Comparison of ENCODE assay signal across 21 cellular contexts in genomic region chr11:66309475-66309874, GRCh38. TPM values are rescaled to one million over a fixed set of nuclear protein-coding genes. Genes with fewer than 3 reads are reported as not detected.
DNase-seq lines count a peak whose midpoint lies in the region; ATAC-seq, FAIRE-seq and TF ChIP-seq lines count a peak whose summit lies in the region.
"Had no signal": no experiment of that assay in that cellular context is flagged by ENCODE, and none has a peak within 500 bp of the region (broad histone marks: within the 10 kb centered on the region; RNA-seq: fewer than 3 reads in every experiment).

No MANE protein-coding gene starts in this region.

- H4K8ac ChIP-seq in H1 (ENCODE audit: extremely low read depth, insufficient read depth, low read length) (no peak overlapping the region), neuronal stem cell (ENCODE audit: low read depth, low read length) (no peak overlapping the region)

- peaks cover 18% of the 10 kb centered on the region for H3K4me1 Mint-ChIP-seq in activated naive CD4-positive, alpha-beta T cell treated with anti-CD3 and anti-CD28 coated beads, Interleukin-2, amount 50 U/mL, for 24 hours
- H3K4me1 Mint-ChIP-seq in activated naive CD4-positive, alpha-beta T cell treated with anti-CD3 and anti-CD28 coated beads for 36 hours (ENCODE audit: low read depth) = peaks cover 16% of the 10 kb centered on the region

- ATAC-seq in HG02623 (IDR thresholded peaks at IDR 0.05; ENCODE audit: unreplicated experiment) = no peak
- no peak for ATAC-seq in GM18909 (IDR thresholded peaks at IDR 0.05; ENCODE audit: poor library complexity, unreplicated experiment)
- ATAC-seq: CD8-positive, alpha-beta T cell; GM23338; HCT116 had no signal

- H3K56ac ChIP-seq in H1 (replicated peaks; ENCODE audit: insufficient read length, low read depth, low read length) = no peak overlapping the region

- no peaks in the 10 kb centered on the region for H4K20me1 ChIP-seq in H1 (replicated peaks in 1 of 2; ENCODE audit: control insufficient read depth in 1 of 2, insufficient read depth in 2 of 2, low read length in 2 of 2)

- FAIRE-seq in H1 (lab: Jason Lieb, UNC) = no peak
- FAIRE-seq: GM19239 had no signal

- no peak overlapping the region for H2BK20ac ChIP-seq in H1 (ENCODE audit: low read length)

- no peak overlapping the region for H3K14ac ChIP-seq in H1 (ENCODE audit: insufficient read length)
- H3K14ac ChIP-seq in neuronal stem cell (ENCODE audit: low read length) = no peak overlapping the region

- peak overlapping the region; percentile 8 for H3K27ac Mint-ChIP-seq in activated naive CD4-positive, alpha-beta T cell treated with anti-CD3 and anti-CD28 coated beads, Interleukin-2, amount 50 U/mL, for 24 hours
- H3K27ac Mint-ChIP-seq in activated naive CD4-positive, alpha-beta T cell treated with anti-CD3 and anti-CD28 coated beads for 36 hours = no peak overlapping the region
- H3K27ac Mint-ChIP-seq: CD8-positive, alpha-beta T cell; GM23338; HFFc6 had no signal

- H2BK12ac ChIP-seq in H1 (ENCODE audit: low read depth, low read length) (0 out of 2 replicates have a peak overlapping the region, but pooled peaks have one; percentile 23), neuronal stem cell (ENCODE audit: low read length) (no peak overlapping the region)

- H2BK5ac ChIP-seq in H1 (ENCODE audit: low read depth, low read length) = no peak overlapping the region
- H2BK5ac ChIP-seq in neuronal stem cell (ENCODE audit: low read length) = no peak overlapping the region

- H2AK5ac ChIP-seq in H1 (ENCODE audit: low read depth, low read length) = no peak overlapping the region
- no peak overlapping the region for H2AK5ac ChIP-seq in neuronal stem cell (ENCODE audit: low read depth, low read length)

- no peaks in the 10 kb centered on the region for H3K9me3 ChIP-seq in NT2/D1 (ENCODE audit: insufficient read depth, low read length)
- H3K9me3 ChIP-seq in H1 (ENCODE audit: insufficient read depth in 2 of 2, low read depth in 1 of 2, low read length in 1 of 2) = no peaks in the 10 kb centered on the region
- no peaks in the 10 kb centered on the region for H3K9me3 ChIP-seq in neuronal stem cell (replicated peaks in 1 of 2; ENCODE audit: control insufficient read depth in 2 of 2, insufficient read depth in 1 of 2, low read depth in 1 of 2, low read length in 2 of 2)
- H3K9me3 ChIP-seq: BLaER1 treated with 17β-estradiol and CSF1 and Interleukin-3, amounts not matched to agents 10 nM and 100 nM had no signal

- H4K91ac ChIP-seq in H1 (replicated peaks; ENCODE audit: insufficient read length, low read length) = no peak overlapping the region
- no peak overlapping the region for H4K91ac ChIP-seq in neuronal stem cell (ENCODE audit: low read depth, low read length, poor library complexity)

- H3K4ac ChIP-seq in H1 (replicated peaks; ENCODE audit: insufficient read length, low read depth, low read length) = no peak overlapping the region
- no peak overlapping the region for H3K4ac ChIP-seq in neuronal stem cell (ENCODE audit: low read length)

- H3K4me3 ChIP-seq in NT2/D1 (ENCODE audit: insufficient read length, low read depth) (no peak overlapping the region), H1 (ENCODE audit: extremely low read depth in 1 of 4, insufficient read depth in 2 of 4, low read depth in 3 of 4, low read length in 4 of 4) (no peak overlapping the region), neuronal stem cell (ENCODE audit: low read length in 2 of 2) (no peak overlapping the region)
- H3K4me3 ChIP-seq: BLaER1 treated with 17β-estradiol and CSF1 and Interleukin-3, amounts not matched to agents 10 nM and 100 nM; GM23338 had no signal

- H2AFZ ChIP-seq in H1 (ENCODE audit: low read length) (no peak overlapping the region), neuronal stem cell (ENCODE audit: low read length) (no peak overlapping the region)
- H2AFZ ChIP-seq: GM23338 had no signal

- H3K79me1 ChIP-seq in H1 (ENCODE audit: low read depth, low read length) = no peaks in the 10 kb centered on the region
- no peaks in the 10 kb centered on the region for H3K79me1 ChIP-seq in neuronal stem cell (ENCODE audit: low read depth, low read length)

- H3K4me1 ChIP-seq in NT2/D1 (ENCODE audit: insufficient read depth, insufficient read length) = peaks cover 9% of the 10 kb centered on the region
- H3K4me1 ChIP-seq in H1 (replicated peaks in 1 of 4; ENCODE audit: control insufficient read depth in 3 of 4, insufficient read depth in 4 of 4, low read length in 3 of 4) = peaks cover 3 to 13% (median 6%) of the 10 kb centered on the region in 4 experiments; a peak in 6 of 7 replicates
- H3K4me1 ChIP-seq in neuronal stem cell (ENCODE audit: control insufficient read depth in 2 of 2, insufficient read depth in 1 of 2, low read depth in 1 of 2, low read length in 2 of 2) = peaks cover 7 to 8% of the 10 kb centered on the region in 2 donors

- no peak for TF ChIP-seq EP300 in H1 (IDR thresholded peaks at IDR 0.05; ENCODE audit: borderline replicate concordance in 1 of 2, low read depth in 2 of 2, low read length in 2 of 2)

- no peak overlapping the region for H4K5ac ChIP-seq in H1 (ENCODE audit: insufficient read length, low read depth, low read length)

- peaks cover 8% of the 10 kb centered on the region for H3K23me2 ChIP-seq in H1 (ENCODE audit: low read depth, low read length)

- no peaks in the 10 kb centered on the region for H3K36me3 ChIP-seq in NT2/D1 (ENCODE audit: insufficient read depth, insufficient read length, low read length)
- H3K36me3 ChIP-seq in H1 (ENCODE audit: control insufficient read depth in 2 of 4, insufficient read depth in 4 of 4, low read length in 3 of 4) = no peaks in the 10 kb centered on the region
- H3K36me3 ChIP-seq in neuronal stem cell (replicated peaks in 1 of 2; ENCODE audit: control insufficient read depth in 2 of 2, insufficient read depth in 2 of 2, low read length in 2 of 2) = no peaks in the 10 kb centered on the region
- H3K36me3 ChIP-seq: BLaER1 treated with 17β-estradiol and CSF1 and Interleukin-3, amounts not matched to agents 10 nM and 100 nM had no signal

- TF ChIP-seq POLR2A in H1 (IDR thresholded peaks at IDR 0.05; ENCODE audit: control extremely low read depth in 1 of 2, low read depth in 2 of 2, low read length in 2 of 2) = no peak

- H3K18ac ChIP-seq in H1 (ENCODE audit: extremely low read depth, low read length) (no peak overlapping the region), neuronal stem cell (ENCODE audit: low read length) (no peak overlapping the region)

- H3K79me2 ChIP-seq in H1 (ENCODE audit: control insufficient read depth in 1 of 2, insufficient read depth in 2 of 2, low read length in 2 of 2) = no peaks in the 10 kb centered on the region

- no peak for TF ChIP-seq CTCF in H1 (IDR thresholded peaks at IDR 0.05; ENCODE audit: control extremely low read depth in 1 of 3, insufficient read depth in 1 of 3, low read depth in 1 of 3, low read length in 3 of 3)

- H3K27me3 Mint-ChIP-seq in activated naive CD4-positive, alpha-beta T cell treated with anti-CD3 and anti-CD28 coated beads, Interleukin-2, amount 50 U/mL, for 24 hours = no peaks in the 10 kb centered on the region
- H3K27me3 Mint-ChIP-seq in activated naive CD4-positive, alpha-beta T cell treated with anti-CD3 and anti-CD28 coated beads for 36 hours (ENCODE audit: low read depth) = no peaks in the 10 kb centered on the region

- POLR2A ChIA-PET in H1 (lab: Charles Lee; ENCODE audit: partially characterized antibody) = interaction anchor here (1.2 to 4.1 kb wide), 4 partner anchors 14 to 61 kb away, joined by 4 to 16 read pairs (median 5); partner anchors contain the start of gene BRMS1

- CTCF ChIA-PET in activated naive CD4-positive, alpha-beta T cell treated with anti-CD3 and anti-CD28 coated beads for 36 hours (lab: Charles Lee) = interaction anchor here (4.8 kb wide), 1 partner anchor 79 kb away, joined by 85 read pairs; no protein-coding TSS in a partner anchor
- CTCF ChIA-PET in H1 (lab: Charles Lee; ENCODE audit: partially characterized antibody) = interaction anchor here (1.0 to 11.7 kb wide), 7 partner anchors 8 to 35 kb away, joined by 4 to 242 read pairs (median 57); partner anchors contain the start of genes BRMS1, RIN1, TMEM151A and YIF1A

- H3K9ac ChIP-seq in NT2/D1 (ENCODE audit: insufficient read length, low read depth) (peak overlapping the region; percentile 3), H1 (replicated peaks in 1 of 4; ENCODE audit: extremely low read depth in 1 of 4, low read depth in 3 of 4, low read length in 3 of 4) (no peak overlapping the region), neuronal stem cell (ENCODE audit: low read depth, low read length, poor library complexity) (no peak overlapping the region)

- H3K27me3 ChIP-seq in NT2/D1 (ENCODE audit: insufficient read depth, insufficient read length) (no peaks in the 10 kb centered on the region), H1 (replicated peaks in 1 of 4; ENCODE audit: control insufficient read depth in 3 of 4, extremely low read depth in 1 of 4, insufficient read depth in 3 of 4, low read length in 3 of 4) (peaks cover 0 to 3% (median 0%) of the 10 kb centered on the region in 4 experiments; a peak in 2 of 7 replicates), neuronal stem cell (ENCODE audit: control insufficient read depth in 3 of 3, insufficient read depth in 3 of 3, low read depth in 1 of 3, low read length in 3 of 3) (peaks cover 0 to 7% (median 2%) of the 10 kb centered on the region in 3 experiments)
- H3K27me3 ChIP-seq: BLaER1 treated with 17β-estradiol and CSF1 and Interleukin-3, amounts not matched to agents 10 nM and 100 nM had no signal

- WGBS in H1 (ENCODE audit: extremely low coverage in 1 of 2, insufficient coverage in 1 of 2, insufficient read length in 1 of 2, insufficient replicate concordance in 2 of 2, low coverage in 1 of 2, low lambda C conversion rate in 2 of 2, missing lambda C conversion rate in 1 of 2), 2 experiments = 77% methylated on average over 3 of the region's 3 CpGs; no CpG with 5 or more reads in 1 of the 2 experiments
- WGBS in neuronal stem cell (ENCODE audit: extremely low coverage in 2 of 2, insufficient read length in 2 of 2, insufficient replicate concordance in 1 of 2), 2 donors = no CpG with 5 or more reads among the region's 3 CpGs

- no peak overlapping the region for H3K27ac ChIP-seq in H1 (ENCODE audit: low read depth, low read length)
- no peak overlapping the region for H3K27ac ChIP-seq in neuronal stem cell (replicated peaks; ENCODE audit: low read length)
- H3K27ac ChIP-seq: 22Rv1; BLaER1 treated with 17β-estradiol and CSF1 and Interleukin-3, amounts not matched to agents 10 nM and 100 nM had no signal

- H3K4me3 Mint-ChIP-seq in activated naive CD4-positive, alpha-beta T cell treated with anti-CD3 and anti-CD28 coated beads, Interleukin-2, amount 50 U/mL, for 24 hours = no peak overlapping the region
- no peak overlapping the region for H3K4me3 Mint-ChIP-seq in activated naive CD4-positive, alpha-beta T cell treated with anti-CD3 and anti-CD28 coated beads for 36 hours
- H3K4me3 Mint-ChIP-seq: CD8-positive, alpha-beta T cell; GM23338; HFFc6 had no signal

- H2BK15ac ChIP-seq in H1 (ENCODE audit: low read length) = no peak overlapping the region
- H2BK15ac ChIP-seq in neuronal stem cell (ENCODE audit: low read length) = peak overlapping the region; percentile 62

- H3K36me3 Mint-ChIP-seq in activated naive CD4-positive, alpha-beta T cell treated with anti-CD3 and anti-CD28 coated beads, Interleukin-2, amount 50 U/mL, for 24 hours = no peaks in the 10 kb centered on the region
- H3K36me3 Mint-ChIP-seq in activated naive CD4-positive, alpha-beta T cell treated with anti-CD3 and anti-CD28 coated beads for 36 hours (ENCODE audit: low read depth) = no peaks in the 10 kb centered on the region

- no peak overlapping the region for H2BK120ac ChIP-seq in H1 (replicated peaks; ENCODE audit: low read depth, low read length)
- no peak overlapping the region for H2BK120ac ChIP-seq in neuronal stem cell (ENCODE audit: low read depth, low read length)

- no peak for TF ChIP-seq RAD21 in H1 (IDR thresholded peaks at IDR 0.05 in 1 of 2, conservative IDR thresholded peaks at IDR 0.05 in 1 of 2; ENCODE audit: low read depth in 2 of 2, low read length in 2 of 2)

- intact Hi-C loops in activated naive CD4-positive, alpha-beta T cell treated with anti-CD3 and anti-CD28 coated beads for 36 hours (cut with micrococcal nuclease) = no loop called here

- H3K4me2 ChIP-seq in H1 (ENCODE audit: insufficient read depth in 1 of 2, low read depth in 2 of 2, low read length in 2 of 2) (no peak overlapping the region), neuronal stem cell (ENCODE audit: insufficient read depth, low read length, poor library complexity, severe bottlenecking) (no peak overlapping the region)
- H3K4me2 ChIP-seq: GM23338 had no signal

- no peaks in the 10 kb centered on the region for H3K9me3 Mint-ChIP-seq in activated naive CD4-positive, alpha-beta T cell treated with anti-CD3 and anti-CD28 coated beads, Interleukin-2, amount 50 U/mL, for 24 hours
- H3K9me3 Mint-ChIP-seq in activated naive CD4-positive, alpha-beta T cell treated with anti-CD3 and anti-CD28 coated beads for 36 hours = no peaks in the 10 kb centered on the region
- H3K9me3 Mint-ChIP-seq: CD8-positive, alpha-beta T cell; GM23338; HFFc6 had no signal

- DNase-seq in activated naive CD4-positive, alpha-beta T cell treated with anti-CD3 and anti-CD28 coated beads for 36 hours = no peak
- DNase-seq in NT2/D1 (ENCODE audit: low read depth, low spot score) = no peak
- DNase-seq in H1 (ENCODE audit: low read depth in 1 of 2, low spot score in 2 of 2) = no peak
- no peak for DNase-seq in neuronal stem cell (ENCODE audit: low spot score)
- DNase-seq in NCI-H2171 treated with DMSO at 0.1 percent for 48 hours (lab: John Stamatoyannopoulos, UW) = no peak
- DNase-seq: Calu3; CD8-positive, alpha-beta T cell; DMS79 treated with DMSO at 0.1 percent for 48 hours; GF-D8; H7; HFFc6; KBM-7 had no signal

- no peak overlapping the region for H3K23ac ChIP-seq in H1 (ENCODE audit: insufficient read length)
- H3K23ac ChIP-seq in neuronal stem cell (ENCODE audit: low read depth, low read length, poor library complexity) = no peak overlapping the region

RNA-seq across cellular contexts. Expression of gene CD248, which starts 7.4 kb away (rescaled TPM):
- total RNA-seq in activated naive CD4-positive, alpha-beta T cell treated with anti-CD3 and anti-CD28 coated beads for 36 hours = under 1 TPM; 0.15 to 0.26 TPM
- total RNA-seq in H1 (2021; fragmentation: NEBNext Ultra II Directional; extraction: Animal tissue kit (Norgen Biotek cat#: 25700)) = 3.7 and 3.9 TPM in 2 replicates
- polyA plus RNA-seq in H1 (2011; rRNA removed) = 2.7 and 4.6 TPM in 2 replicates
- 0.84 TPM for polyA plus RNA-seq in H1 (2011; cell fraction: cytosol; rRNA removed)
- polyA plus RNA-seq in H1 (2011; cell fraction: nucleus; rRNA removed) = 3.0 TPM
- 1.9 to 3.4 TPM (median 2.7 TPM) in 4 replicates for polyA plus RNA-seq in H1 (2012, experiment 1 of 2)
- 2.8 TPM for polyA plus RNA-seq in H1 (2012, experiment 2 of 2)
- 11.9 TPM for polyA plus RNA-seq in H1 (2013, experiment 1 of 2)
- polyA plus RNA-seq in H1 (2013, experiment 2 of 2) = 11.8 TPM
- 0.61 and 0.95 TPM in 2 replicates for polyA minus RNA-seq in H1 (2011; rRNA and poly(A)+ RNA removed)
- polyA minus RNA-seq in H1 (2011; cell fraction: cytosol; rRNA and poly(A)+ RNA removed) = 1.5 TPM
- 1.5 TPM for polyA minus RNA-seq in H1 (2011; cell fraction: nucleus; rRNA and poly(A)+ RNA removed)
- polyA plus RNA-seq in neuronal stem cell (2013, experiment 1 of 2) = 3.3 TPM
- polyA plus RNA-seq in neuronal stem cell (2013, experiment 2 of 2) = 3.2 TPM
- total RNA-seq: Calu3 had no signal

RNA-seq across cellular contexts. Expression of gene TMEM151A, which starts 17.8 kb away (rescaled TPM):
- total RNA-seq in activated naive CD4-positive, alpha-beta T cell treated with anti-CD3 and anti-CD28 coated beads for 36 hours = not detected
- total RNA-seq in H1 (2021; fragmentation: NEBNext Ultra II Directional; extraction: Animal tissue kit (Norgen Biotek cat#: 25700)) = 2.4 and 3.2 TPM in 2 replicates
- 3.2 and 4.5 TPM in 2 replicates for polyA plus RNA-seq in H1 (2011; rRNA removed)
- polyA plus RNA-seq in H1 (2011; cell fraction: cytosol; rRNA removed) = 2.2 TPM
- 2.4 TPM for polyA plus RNA-seq in H1 (2011; cell fraction: nucleus; rRNA removed)
- polyA plus RNA-seq in H1 (2012, experiment 1 of 2) = 0.87 to 2.5 TPM (median 2.1 TPM) in 4 replicates
- 2.3 TPM for polyA plus RNA-seq in H1 (2012, experiment 2 of 2)
- 3.7 TPM for polyA plus RNA-seq in H1 (2013, experiment 1 of 2)
- polyA plus RNA-seq in H1 (2013, experiment 2 of 2) = 4.0 TPM
- 0.56 and 1.3 TPM in 2 replicates for polyA minus RNA-seq in H1 (2011; rRNA and poly(A)+ RNA removed)
- polyA minus RNA-seq in H1 (2011; cell fraction: cytosol; rRNA and poly(A)+ RNA removed) = 1.8 TPM
- 2.8 TPM for polyA minus RNA-seq in H1 (2011; cell fraction: nucleus; rRNA and poly(A)+ RNA removed)
- 0.15 TPM for polyA plus RNA-seq in neuronal stem cell (2013, experiment 1 of 2)
- 0.17 TPM for polyA plus RNA-seq in neuronal stem cell (2013, experiment 2 of 2)
- polyA plus RNA-seq: AG04450 had no signal

RNA-seq across cellular contexts. Expression of gene YIF1A, which starts 20.5 kb away (rescaled TPM):
- 10 to 100 TPM; 45.9 to 49.7 TPM for total RNA-seq in activated naive CD4-positive, alpha-beta T cell treated with anti-CD3 and anti-CD28 coated beads for 36 hours
- 70.1 and 75.9 TPM in 2 replicates for total RNA-seq in H1 (2021; fragmentation: NEBNext Ultra II Directional; extraction: Animal tissue kit (Norgen Biotek cat#: 25700))
- polyA plus RNA-seq in H1 (2011; rRNA removed) = 178 and 248 TPM in 2 replicates
- polyA plus RNA-seq in H1 (2011; cell fraction: cytosol; rRNA removed) = 106 TPM
- polyA plus RNA-seq in H1 (2011; cell fraction: nucleus; rRNA removed) = 184 TPM
- polyA plus RNA-seq in H1 (2012, experiment 1 of 2) = 50.7 to 118 TPM (median 101 TPM) in 4 replicates
- 274 TPM for polyA plus RNA-seq in H1 (2012, experiment 2 of 2)
- polyA plus RNA-seq in H1 (2013, experiment 1 of 2) = 179 TPM
- polyA plus RNA-seq in H1 (2013, experiment 2 of 2) = 193 TPM
- polyA minus RNA-seq in H1 (2011; rRNA and poly(A)+ RNA removed) = 96.9 and 101 TPM in 2 replicates
- polyA minus RNA-seq in H1 (2011; cell fraction: cytosol; rRNA and poly(A)+ RNA removed) = 80.4 TPM
- polyA minus RNA-seq in H1 (2011; cell fraction: nucleus; rRNA and poly(A)+ RNA removed) = 42.2 TPM
- 75.4 TPM for polyA plus RNA-seq in neuronal stem cell (2013, experiment 1 of 2)
- polyA plus RNA-seq in neuronal stem cell (2013, experiment 2 of 2) = 75.5 TPM

RNA-seq across cellular contexts. Expression of gene RIN1, which starts 26.8 kb away (rescaled TPM):
- total RNA-seq in activated naive CD4-positive, alpha-beta T cell treated with anti-CD3 and anti-CD28 coated beads for 36 hours = 1 to 10 TPM; 2.0 to 2.6 TPM
- 5.4 and 6.6 TPM in 2 replicates for total RNA-seq in H1 (2021; fragmentation: NEBNext Ultra II Directional; extraction: Animal tissue kit (Norgen Biotek cat#: 25700))
- polyA plus RNA-seq in H1 (2011; rRNA removed) = 2.5 and 3.8 TPM in 2 replicates
- 2.3 TPM for polyA plus RNA-seq in H1 (2011; cell fraction: cytosol; rRNA removed)
- polyA plus RNA-seq in H1 (2011; cell fraction: nucleus; rRNA removed) = 10.6 TPM
- polyA plus RNA-seq in H1 (2012, experiment 1 of 2) = 2.5 to 4.3 TPM (median 3.7 TPM) in 4 replicates
- 2.9 TPM for polyA plus RNA-seq in H1 (2012, experiment 2 of 2)
- 4.4 TPM for polyA plus RNA-seq in H1 (2013, experiment 1 of 2)
- polyA plus RNA-seq in H1 (2013, experiment 2 of 2) = 4.3 TPM
- 0.66 and 0.98 TPM in 2 replicates for polyA minus RNA-seq in H1 (2011; rRNA and poly(A)+ RNA removed)
- polyA minus RNA-seq in H1 (2011; cell fraction: cytosol; rRNA and poly(A)+ RNA removed) = 6.0 TPM
- polyA minus RNA-seq in H1 (2011; cell fraction: nucleus; rRNA and poly(A)+ RNA removed) = 2.7 TPM
- polyA plus RNA-seq in neuronal stem cell (2013, experiment 1 of 2) = 2.4 TPM
- polyA plus RNA-seq in neuronal stem cell (2013, experiment 2 of 2) = 2.1 TPM

RNA-seq across cellular contexts. Expression of gene CNIH2, which starts 31.5 kb away (rescaled TPM):
- 1 to 10 TPM; 1.2 to 1.6 TPM for total RNA-seq in activated naive CD4-positive, alpha-beta T cell treated with anti-CD3 and anti-CD28 coated beads for 36 hours
- total RNA-seq in H1 (2021; fragmentation: NEBNext Ultra II Directional; extraction: Animal tissue kit (Norgen Biotek cat#: 25700)) = 15.8 and 17.0 TPM in 2 replicates
- polyA plus RNA-seq in H1 (2011; rRNA removed) = 11.6 and 12.5 TPM in 2 replicates
- 5.5 TPM for polyA plus RNA-seq in H1 (2011; cell fraction: cytosol; rRNA removed)
- 13.1 TPM for polyA plus RNA-seq in H1 (2011; cell fraction: nucleus; rRNA removed)
- 11.7 to 18.1 TPM (median 16.2 TPM) in 4 replicates for polyA plus RNA-seq in H1 (2012, experiment 1 of 2)
- 12.4 TPM for polyA plus RNA-seq in H1 (2012, experiment 2 of 2)
- polyA plus RNA-seq in H1 (2013, experiment 1 of 2) = 12.7 TPM
- 13.4 TPM for polyA plus RNA-seq in H1 (2013, experiment 2 of 2)
- polyA minus RNA-seq in H1 (2011; rRNA and poly(A)+ RNA removed) = 8.5 and 9.1 TPM in 2 replicates
- polyA minus RNA-seq in H1 (2011; cell fraction: cytosol; rRNA and poly(A)+ RNA removed) = 11.6 TPM
- polyA minus RNA-seq in H1 (2011; cell fraction: nucleus; rRNA and poly(A)+ RNA removed) = 5.0 TPM
- polyA plus RNA-seq in neuronal stem cell (2013, experiment 1 of 2) = 24.3 TPM
- polyA plus RNA-seq in neuronal stem cell (2013, experiment 2 of 2) = 24.3 TPM
